In genomic region chr19:4144666-4145261, GRCh38 we compare ENCODE assay signal across 2 cellular contexts.
TF ChIP-seq lines count a peak whose summit lies in the region.

No MANE protein-coding gene starts in this region.

TF ChIP-seq in GM12878, 131 proteins besides CTCF, POLR2A, EP300 and RAD21:
- TF ChIP-seq SREBF1 (IDR thresholded peaks at IDR 0.05; ENCODE audit: low read length) (no peak), ZNF24 (IDR thresholded peaks at IDR 0.05) (0 out of 2 replicates have a peak, but pooled peaks have one; percentile 13)

TF ChIP-seq in liver, 16 proteins besides CTCF, POLR2A, EP300 and RAD21:
- TF ChIP-seq HNF4A (conservative IDR thresholded peaks at IDR 0.05) (peak in 1 of 2 donors; percentile 20), FOXA1 (IDR thresholded peaks at IDR 0.05) (no peak), RXRA (IDR thresholded peaks at IDR 0.05) (peak; percentile 53 to 73)
